Comparison of ENCODE assay signal across 8 cellular contexts in the genomic region with DNA sequence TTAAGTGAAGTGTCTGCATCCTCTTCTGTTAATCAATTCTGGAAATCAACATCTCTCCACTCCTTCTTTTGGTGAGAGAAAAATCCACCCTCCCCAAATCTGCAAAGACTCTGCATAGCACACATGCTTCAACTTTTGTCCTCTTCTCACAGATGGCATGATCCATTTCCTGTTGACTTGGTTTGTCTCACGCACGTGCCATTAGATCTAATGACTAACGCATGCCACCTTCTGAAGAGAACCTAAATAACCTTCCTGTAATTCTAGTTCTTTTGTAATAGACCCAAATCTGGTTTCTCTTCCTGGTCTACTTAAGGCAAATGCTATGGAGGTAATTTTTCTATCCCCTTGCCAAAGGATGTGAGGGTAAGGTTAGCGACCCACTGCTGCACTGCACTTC. TPM values are rescaled to one million over a fixed set of nuclear protein-coding genes. Genes with fewer than 3 reads are reported as not detected.
A peak's percentile ranks its signal among the peaks of the same experiment; 100 is the strongest.
DNase-seq lines count a peak whose midpoint lies in the region; ATAC-seq and TF ChIP-seq lines count a peak whose summit lies in the region.

No MANE protein-coding gene starts in this region.

- H3K27me3 ChIP-seq in foreskin keratinocyte (no peaks in the 10 kb centered on the region), BE2C (no peaks in the 10 kb centered on the region), brain microvascular endothelial cell (replicated peaks) (no peaks in the 10 kb centered on the region)

- H3K4me3 ChIP-seq in BE2C (ENCODE audit: low read depth, low read length), result no peak overlapping the region
- H3K4me3 ChIP-seq in brain microvascular endothelial cell (ENCODE audit: low read depth, low read length), result no peak overlapping the region

- ATAC-seq in GM18520 (IDR thresholded peaks at IDR 0.05; ENCODE audit: unreplicated experiment) (peak; percentile 77), HG02852 (IDR thresholded peaks at IDR 0.05; ENCODE audit: unreplicated experiment) (peak; percentile 47), foreskin keratinocyte (peak; percentile 71), HG03095 (IDR thresholded peaks at IDR 0.05; ENCODE audit: unreplicated experiment) (no peak)

- H3K27ac ChIP-seq in foreskin keratinocyte (peak overlapping the region; percentile 10), brain microvascular endothelial cell (no peak overlapping the region)

- H3K36me3 ChIP-seq in BE2C (no peaks in the 10 kb centered on the region), brain microvascular endothelial cell (replicated peaks) (no peaks in the 10 kb centered on the region)

- peaks cover 13% of the 10 kb centered on the region for H3K4me1 ChIP-seq in foreskin keratinocyte
- H3K4me1 ChIP-seq in BE2C, result no peaks in the 10 kb centered on the region

- no peaks in the 10 kb centered on the region for H3K9me3 ChIP-seq in BE2C

- in situ Hi-C loops in brain microvascular endothelial cell (cut with HindIII; ENCODE audit: low pct_ligation_motif_present, low sequenced_read_pairs), result no loop called here

- DNase-seq in T-helper 1 cell, result peak in 3 of 5 donors; percentile 20 to 78 (median 32)
- peak; percentile 43 to 63 for DNase-seq in foreskin keratinocyte
- no peak for DNase-seq in BE2C
- DNase-seq in SHP77 treated with DMSO at 0.1 percent for 48 hours (lab: John Stamatoyannopoulos, UW), result no peak
- no peak for DNase-seq in brain microvascular endothelial cell

- TF ChIP-seq CTCF in foreskin keratinocyte (conservative IDR thresholded peaks at IDR 0.05), result peak; percentile 52
- no peak for TF ChIP-seq CTCF in BE2C (IDR thresholded peaks at IDR 0.05; ENCODE audit: low read depth, low read length)
- no peak for TF ChIP-seq CTCF in brain microvascular endothelial cell (IDR thresholded peaks at IDR 0.05; ENCODE audit: low read depth, low read length, missing control alignments)

RNA-seq across cellular contexts. Expression of a gene that starts 51.0 kb away (rescaled TPM):
- total RNA-seq in foreskin keratinocyte, result 5.3 and 6.8 TPM in 2 replicates
- polyA plus RNA-seq in foreskin keratinocyte, result 3.3 and 3.4 TPM in 2 replicates
- 31.6 TPM for polyA plus RNA-seq in BE2C (2012; ENCODE audit: insufficient read depth, insufficient read length, low read depth)

RNA-seq across cellular contexts. Expression of a gene that starts 60.0 kb away (rescaled TPM):
- total RNA-seq in foreskin keratinocyte, result not detected in 2 replicates
- polyA plus RNA-seq in foreskin keratinocyte, result not detected in 2 replicates
- not detected for polyA plus RNA-seq in BE2C (2012; ENCODE audit: insufficient read depth, insufficient read length, low read depth)

Comparison
In these comparisons a context has a peak if more than half of its experiments do, and no peak if none do; other contexts are left out.
1. DNase-seq: peak in T-helper 1 cell (3 of 5) and foreskin keratinocyte (2 of 2); none in BE2C (single experiment), SHP77 treated with DMSO at 0.1 percent for 48 hours (single experiment) and brain microvascular endothelial cell (single experiment).